8 cellular contexts compared by ENCODE assay signal in the genomic region with DNA sequence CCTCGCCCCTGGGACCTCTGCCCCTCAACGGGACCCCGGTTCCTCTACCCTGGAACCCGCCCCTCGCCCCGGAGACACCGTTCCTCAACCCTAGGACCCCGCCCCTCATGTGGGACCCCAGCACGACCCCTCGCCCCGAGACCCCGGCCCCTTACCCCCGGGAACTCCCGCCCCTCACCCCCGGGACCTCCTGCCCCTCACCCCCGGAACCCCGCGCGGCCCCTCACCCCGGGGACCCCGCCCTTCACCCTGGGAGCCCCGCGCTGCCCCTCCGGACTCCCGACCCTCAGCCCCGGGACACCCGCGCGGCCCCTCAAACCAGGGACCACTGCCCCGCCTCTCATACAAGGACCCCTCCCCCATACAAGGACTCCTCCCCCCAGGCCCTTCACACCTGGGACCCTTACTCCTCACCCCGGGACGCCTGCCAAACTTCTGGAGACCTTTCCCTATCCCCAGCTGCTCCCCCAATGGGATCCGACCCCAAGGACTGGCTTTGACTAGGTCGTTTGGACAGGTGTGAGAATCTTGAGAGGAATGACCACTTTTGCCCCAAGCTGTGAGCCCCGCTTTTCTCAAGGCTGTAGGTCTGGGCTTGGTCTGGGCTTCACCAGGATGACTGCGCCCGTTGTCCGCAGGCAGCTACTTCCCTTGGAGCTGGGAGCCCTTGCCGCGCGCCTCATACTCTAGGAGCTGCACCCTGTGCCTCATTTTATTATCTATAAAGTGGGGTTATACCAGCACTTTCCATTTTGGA. TPM values are rescaled to one million over a fixed set of nuclear protein-coding genes. Genes with fewer than 3 reads are reported as not detected.
DNase-seq lines count a peak whose midpoint lies in the region; ATAC-seq, FAIRE-seq and TF ChIP-seq lines count a peak whose summit lies in the region.

No MANE protein-coding gene starts in this region.

- H3K36me3 Mint-ChIP-seq in activated CD4-positive, alpha-beta T cell treated with anti-CD3 and anti-CD28 coated beads, Interleukin-2, amount 10 ng/mL, durations not matched to agents 7 days and 5 days (ENCODE audit: low read depth): peaks cover 39% of the 10 kb centered on the region

- ATAC-seq in GM19455 (IDR thresholded peaks at IDR 0.05; ENCODE audit: unreplicated experiment): no peak

- CTCF ChIA-PET in AG04450 (lab: Charles Lee): interaction anchor here (0.8 kb wide), 1 partner anchor 180 kb away, joined by 3 read pairs; no protein-coding TSS in a partner anchor
- CTCF ChIA-PET in activated CD4-positive, alpha-beta T cell treated with anti-CD3 and anti-CD28 coated beads, Interleukin-2, amount 10 ng/mL, durations not matched to agents 7 days and 5 days (lab: Charles Lee): no interaction called here

- no peaks in the 10 kb centered on the region for H3K27me3 Mint-ChIP-seq in activated CD4-positive, alpha-beta T cell treated with anti-CD3 and anti-CD28 coated beads, Interleukin-2, amount 10 ng/mL, durations not matched to agents 7 days and 5 days

- POLR2A ChIA-PET in AG04450 (lab: Yijun Ruan, JAX): interaction anchor here (0.7 kb wide), 1 partner anchor 16 kb away, joined by 3 read pairs; no protein-coding TSS in a partner anchor
- POLR2A ChIA-PET in activated CD4-positive, alpha-beta T cell treated with anti-CD3 and anti-CD28 coated beads, Interleukin-2, amount 10 ng/mL, durations not matched to agents 7 days and 5 days (lab: Charles Lee): no interaction called here

- H3K36me3 ChIP-seq in HUES48 (ENCODE audit: control insufficient read depth, insufficient read depth, low read length) (peaks cover 28% of the 10 kb centered on the region), esophagus (ENCODE audit: control insufficient read depth in 2 of 2, insufficient read depth in 2 of 2, low read length in 1 of 2) (no peaks in the 10 kb centered on the region), uterus (no peaks in the 10 kb centered on the region)

- no peaks in the 10 kb centered on the region for H3K9me3 Mint-ChIP-seq in activated CD4-positive, alpha-beta T cell treated with anti-CD3 and anti-CD28 coated beads, Interleukin-2, amount 10 ng/mL, durations not matched to agents 7 days and 5 days

- peaks cover 40% of the 10 kb centered on the region for H3K4me1 Mint-ChIP-seq in activated CD4-positive, alpha-beta T cell treated with anti-CD3 and anti-CD28 coated beads, Interleukin-2, amount 10 ng/mL, durations not matched to agents 7 days and 5 days

- no peaks in the 10 kb centered on the region; the same call in 1 of the 2 replicates for H3K9me3 ChIP-seq in AG04450 (ENCODE audit: control insufficient read depth, insufficient read depth, low read length)
- no peaks in the 10 kb centered on the region for H3K9me3 ChIP-seq in HUES48 (ENCODE audit: control insufficient read depth, insufficient read depth, low read length)
- no peaks in the 10 kb centered on the region for H3K9me3 ChIP-seq in esophagus (ENCODE audit: control insufficient read depth in 2 of 2, insufficient read depth in 1 of 2, low read depth in 1 of 2, low read length in 1 of 2)
- no peaks in the 10 kb centered on the region for H3K9me3 ChIP-seq in uterus

- DNase-seq in AG04450 (ENCODE audit: low read depth, low spot score): no peak
- peak; percentile 14 for DNase-seq in activated CD4-positive, alpha-beta T cell treated with anti-CD3 and anti-CD28 coated beads, Interleukin-2, amount 10 ng/mL, durations not matched to agents 7 days and 5 days
- DNase-seq in myocyte (ENCODE audit: low read depth): peak; percentile 32
- peak; percentile 29 to 54 for DNase-seq in uterus
- DNase-seq in H54 (ENCODE audit: insufficient read length, low spot score): no peak

- 4 to 6% methylated on average over 22 to 41 of the region's 41 CpGs for WGBS in esophagus, 2 donors

- H3K27ac ChIP-seq in AG04450 (ENCODE audit: low read depth, low read length) (no peak overlapping the region), HUES48 (ENCODE audit: low read depth, low read length) (no peak overlapping the region), esophagus (ENCODE audit: low read depth in 2 of 2, low read length in 1 of 2) (peak overlapping the region; percentile 66 to 84), uterus (peak overlapping the region; percentile 78 to 88)

- H3K4me3 ChIP-seq in AG04450 (ENCODE audit: low read depth, low read length): peak overlapping the region; percentile 77
- peak overlapping the region; percentile 92 for H3K4me3 ChIP-seq in HUES48 (ENCODE audit: low read depth, low read length)
- peak overlapping the region; percentile 66 to 89 for H3K4me3 ChIP-seq in esophagus (ENCODE audit: low read depth in 1 of 2, low read length in 2 of 2)
- peak overlapping the region; percentile 58 to 99 for H3K4me3 ChIP-seq in uterus

- H3K9ac ChIP-seq in HUES48 (ENCODE audit: low read depth, low read length): no peak overlapping the region

- FAIRE-seq in H54 (lab: Jason Lieb, UNC): no peak

- H3K4me3 Mint-ChIP-seq in activated CD4-positive, alpha-beta T cell treated with anti-CD3 and anti-CD28 coated beads, Interleukin-2, amount 10 ng/mL, durations not matched to agents 7 days and 5 days: peak overlapping the region; percentile 90

- H3K27me3 ChIP-seq in AG04450 (ENCODE audit: control insufficient read depth, insufficient read depth, low read length): no peaks in the 10 kb centered on the region
- no peaks in the 10 kb centered on the region for H3K27me3 ChIP-seq in HUES48 (ENCODE audit: control insufficient read depth, insufficient read depth, low read length)
- H3K27me3 ChIP-seq in esophagus (ENCODE audit: control insufficient read depth in 1 of 2, insufficient read depth in 2 of 2, low read length in 2 of 2): no peaks in the 10 kb centered on the region
- no peaks in the 10 kb centered on the region for H3K27me3 ChIP-seq in uterus

- H3K27ac Mint-ChIP-seq in activated CD4-positive, alpha-beta T cell treated with anti-CD3 and anti-CD28 coated beads, Interleukin-2, amount 10 ng/mL, durations not matched to agents 7 days and 5 days: peak overlapping the region; percentile 93

- no peak for TF ChIP-seq POLR2A in uterus (IDR thresholded peaks at IDR 0.05)
- no peak for TF ChIP-seq POLR2A in H54 (IDR thresholded peaks at IDR 0.05; ENCODE audit: low read depth, low read length)

- intact Hi-C loops in uterus (cut with DNase I; ENCODE audit: low total_unique reads): no loop called here

- H3K4me1 ChIP-seq in HUES48 (ENCODE audit: control insufficient read depth, insufficient read depth, low read length) (peaks cover 6% of the 10 kb centered on the region), esophagus (ENCODE audit: control insufficient read depth in 2 of 2, insufficient read depth in 2 of 2, low read length in 1 of 2) (peaks cover 3 to 18% of the 10 kb centered on the region in 2 donors), uterus (peaks cover 0 to 6% of the 10 kb centered on the region in 2 donors)

- no peak for TF ChIP-seq CTCF in AG04450 (IDR thresholded peaks at IDR 0.05; ENCODE audit: low read depth, low read length)
- no peak for TF ChIP-seq CTCF in uterus (IDR thresholded peaks at IDR 0.05)

RNA-seq across cellular contexts. Expression of a gene that starts 0.8 kb away (rescaled TPM):
- 19.5 and 21.0 TPM in 2 replicates for polyA plus RNA-seq in AG04450 (2011; rRNA removed)
- 29.1 and 37.0 TPM in 2 replicates for polyA minus RNA-seq in AG04450 (2011; rRNA and poly(A)+ RNA removed)
- 10 to 100 TPM; 57.6 to 62.1 TPM for total RNA-seq in activated CD4-positive, alpha-beta T cell treated with anti-CD3 and anti-CD28 coated beads, Interleukin-2, amount 10 ng/mL, durations not matched to agents 7 days and 5 days
- polyA plus RNA-seq in esophagus: 10 to 100 TPM; 15.3 to 29.7 TPM
- total RNA-seq in myocyte: 14.6 and 17.7 TPM in 2 replicates
- polyA plus RNA-seq in myocyte (2012): 14.3 TPM
- total RNA-seq in uterus: 10 to 100 TPM; 51.0 to 56.3 (median 51.6) TPM

Comparison
In these comparisons a context has a peak if more than half of its experiments do, and no peak if none do; other contexts are left out.
1. DNase-seq: peak in activated CD4-positive, alpha-beta T cell treated with anti-CD3 and anti-CD28 coated beads, Interleukin-2, amount 10 ng/mL, durations not matched to agents 7 days and 5 days (single experiment), myocyte (single experiment) and uterus (2 of 2); none in AG04450 (single experiment) and H54 (single experiment).
2. H3K27ac ChIP-seq: peak in esophagus (2 of 2) and uterus (2 of 2); none in AG04450 (single experiment) and HUES48 (single experiment).
3. Peak in every context shown above with its lines, with median percentiles within 50 percentile points of each other: H3K4me3 ChIP-seq.